16 cellular contexts compared by ENCODE assay signal in the genomic region with DNA sequence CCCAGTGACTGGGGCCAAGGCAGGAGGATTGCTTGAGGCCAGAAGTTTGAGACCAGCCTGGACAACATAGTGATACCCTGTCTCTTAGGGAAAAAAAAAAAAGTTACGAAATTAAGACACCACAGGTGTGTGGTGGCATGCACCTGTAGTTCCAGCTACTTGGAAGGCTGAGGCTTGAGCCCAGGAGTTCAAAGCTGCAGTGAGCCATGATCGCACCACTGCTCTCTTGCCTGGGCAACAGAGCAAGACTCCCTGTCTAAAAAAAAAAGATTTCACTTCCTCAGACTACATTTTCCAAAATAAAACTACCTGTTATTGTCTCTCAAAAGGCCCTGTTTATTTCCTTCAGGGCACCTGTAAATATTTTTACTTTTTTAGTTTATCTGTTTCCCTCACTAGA. TPM values are rescaled to one million over a fixed set of nuclear protein-coding genes. Genes with fewer than 3 reads are reported as not detected.
DNase-seq lines count a peak whose midpoint lies in the region; ATAC-seq and TF ChIP-seq lines count a peak whose summit lies in the region.
"Had no signal": no experiment of that assay in that cellular context is flagged by ENCODE, and none has a peak within 500 bp of the region (broad histone marks: within the 10 kb centered on the region; RNA-seq: fewer than 3 reads in every experiment).

No MANE protein-coding gene starts in this region.

- H3K27ac ChIP-seq in left ventricle myocardium inferior (replicated peaks): peak overlapping the region; percentile 57
- no peak overlapping the region for H3K27ac ChIP-seq in right atrium auricular region

- peaks cover 20% of the 10 kb centered on the region for H3K4me1 Mint-ChIP-seq in activated CD8-positive, alpha-beta T cell treated with anti-CD3 and anti-CD28 coated beads for 36 hours (ENCODE audit: low read depth)
- H3K4me1 Mint-ChIP-seq in osteocyte (ENCODE audit: unreplicated experiment) (peaks cover 21% of the 10 kb centered on the region), WTC11 (peaks cover 15% of the 10 kb centered on the region)

- peaks cover 40% of the 10 kb centered on the region for H3K36me3 Mint-ChIP-seq in activated CD8-positive, alpha-beta T cell treated with anti-CD3 and anti-CD28 coated beads for 36 hours (ENCODE audit: low read depth)
- H3K36me3 Mint-ChIP-seq in osteocyte (ENCODE audit: unreplicated experiment) (peaks cover 19% of the 10 kb centered on the region), WTC11 (peaks cover 11% of the 10 kb centered on the region)

- H3K36me3 ChIP-seq in left ventricle myocardium inferior: peaks cover 39% of the 10 kb centered on the region
- H3K36me3 ChIP-seq in right atrium auricular region: peaks cover 33% of the 10 kb centered on the region

- no peak overlapping the region for H3K4me3 Mint-ChIP-seq in activated CD8-positive, alpha-beta T cell treated with anti-CD3 and anti-CD28 coated beads for 36 hours
- H3K4me3 Mint-ChIP-seq in osteocyte (ENCODE audit: unreplicated experiment): no peak overlapping the region
- no peak overlapping the region for H3K4me3 Mint-ChIP-seq in WTC11

- H3K4me3 ChIP-seq in left ventricle myocardium inferior (no peak overlapping the region), right atrium auricular region (no peak overlapping the region)

- H3K4me1 ChIP-seq in left ventricle myocardium inferior: peaks cover 47% of the 10 kb centered on the region
- peaks cover 0 to 35% of the 10 kb centered on the region in 2 donors for H3K4me1 ChIP-seq in right atrium auricular region

- peak overlapping the region; percentile 57 for H3K27ac Mint-ChIP-seq in activated CD8-positive, alpha-beta T cell treated with anti-CD3 and anti-CD28 coated beads for 36 hours
- peak overlapping the region; percentile 60 for H3K27ac Mint-ChIP-seq in osteocyte (ENCODE audit: unreplicated experiment)
- H3K27ac Mint-ChIP-seq in WTC11: no peak overlapping the region

- no peak for ATAC-seq in activated CD8-positive, alpha-beta T cell treated with anti-CD3 and anti-CD28 coated beads for 36 hours
- ATAC-seq in HG03342 (IDR thresholded peaks at IDR 0.05; ENCODE audit: unreplicated experiment) (no peak), WTC11 (no peak)
- ATAC-seq: left cardiac atrium had no signal

- CTCF ChIA-PET in activated CD8-positive, alpha-beta T cell treated with anti-CD3 and anti-CD28 coated beads for 36 hours (lab: Charles Lee): no interaction called here
- CTCF ChIA-PET in WTC11 (lab: Charles Lee): interaction anchor here (1.4 kb wide), 1 partner anchor 21 kb away, joined by 3 read pairs; no protein-coding TSS in a partner anchor

- in situ Hi-C loops in KBM-7 (cut with MboI; ENCODE audit: low pct_unique_long_range_greater_than_20kb, low sequenced_read_pairs): no loop called here

- H3K9me3 ChIP-seq in left ventricle myocardium inferior (replicated peaks) (no peaks in the 10 kb centered on the region), right atrium auricular region (no peaks in the 10 kb centered on the region)

- DNase-seq in left ventricle myocardium inferior: no peak
- DNase-seq in right atrium auricular region (ENCODE audit: low spot score): no peak
- DNase-seq in activated CD8-positive, alpha-beta T cell treated with anti-CD3 and anti-CD28 coated beads for 36 hours: no peak
- DNase-seq in osteocyte (ENCODE audit: extremely low spot score, unreplicated experiment): no peak
- DNase-seq in LoVo (ENCODE audit: low spot score): no peak
- no peak for DNase-seq in WTC11 (ENCODE audit: low spot score)
- no peak for DNase-seq in KBM-7
- DNase-seq: activated CD4-positive, alpha-beta T cell treated with anti-CD3 and anti-CD28 coated beads for 1 hour; activated T-cell treated with anti-CD3 and anti-CD28 coated beads, Interleukin-2, amount 50 U/mL, for 48 hours; DMS153; hypothalamus; left cardiac atrium; NCI-H2029 treated with DMSO at 0.1 percent for 48 hours; NCI-H526 treated with DMSO at 0.1 percent for 48 hours; trophoblast cell had no signal

- H3K27me3 ChIP-seq in left ventricle myocardium inferior (ENCODE audit: low read depth): no peaks in the 10 kb centered on the region
- no peaks in the 10 kb centered on the region for H3K27me3 ChIP-seq in right atrium auricular region

- intact Hi-C loops in left ventricle myocardium inferior (cut with micrococcal nuclease): no loop called here
- intact Hi-C loops in activated CD8-positive, alpha-beta T cell treated with anti-CD3 and anti-CD28 coated beads for 36 hours (cut with micrococcal nuclease): no loop called here

- H3K27me3 Mint-ChIP-seq in activated CD8-positive, alpha-beta T cell treated with anti-CD3 and anti-CD28 coated beads for 36 hours: no peaks in the 10 kb centered on the region
- H3K27me3 Mint-ChIP-seq in osteocyte (ENCODE audit: unreplicated experiment) (no peaks in the 10 kb centered on the region), WTC11 (ENCODE audit: low read depth) (no peaks in the 10 kb centered on the region)

- TF ChIP-seq CTCF in left ventricle myocardium inferior (IDR thresholded peaks at IDR 0.05; ENCODE audit: borderline replicate concordance) (no peak), right atrium auricular region (IDR thresholded peaks at IDR 0.05) (no peak), osteocyte (IDR thresholded peaks at IDR 0.05) (no peak), WTC11 (IDR thresholded peaks at IDR 0.05) (no peak)
- TF ChIP-seq CTCF in activated CD8-positive, alpha-beta T cell treated with anti-CD3 and anti-CD28 coated beads for 36 hours (IDR thresholded peaks at IDR 0.05): no peak

- no peaks in the 10 kb centered on the region for H3K9me3 Mint-ChIP-seq in activated CD8-positive, alpha-beta T cell treated with anti-CD3 and anti-CD28 coated beads for 36 hours
- H3K9me3 Mint-ChIP-seq in osteocyte (ENCODE audit: unreplicated experiment) (no peaks in the 10 kb centered on the region), WTC11 (no peaks in the 10 kb centered on the region)

- POLR2A ChIA-PET in activated CD8-positive, alpha-beta T cell treated with anti-CD3 and anti-CD28 coated beads for 36 hours (lab: Charles Lee): interaction anchor here (0.9 kb wide), 1 partner anchor 10 kb away, joined by 3 read pairs; no protein-coding TSS in a partner anchor
- POLR2A ChIA-PET in WTC11 (lab: Charles Lee): no interaction called here

TF ChIP-seq in WTC11, 78 proteins besides CTCF, POLR2A, EP300 and RAD21 (continues in another document):
- TF ChIP-seq NFYB (CRISPR knock-in tag; conservative IDR thresholded peaks at IDR 0.05; ENCODE audit: low read depth) (no peak), NFE2L1 (CRISPR knock-in tag; IDR thresholded peaks at IDR 0.05) (no peak)
- TF ChIP-seq, protein P1, sequence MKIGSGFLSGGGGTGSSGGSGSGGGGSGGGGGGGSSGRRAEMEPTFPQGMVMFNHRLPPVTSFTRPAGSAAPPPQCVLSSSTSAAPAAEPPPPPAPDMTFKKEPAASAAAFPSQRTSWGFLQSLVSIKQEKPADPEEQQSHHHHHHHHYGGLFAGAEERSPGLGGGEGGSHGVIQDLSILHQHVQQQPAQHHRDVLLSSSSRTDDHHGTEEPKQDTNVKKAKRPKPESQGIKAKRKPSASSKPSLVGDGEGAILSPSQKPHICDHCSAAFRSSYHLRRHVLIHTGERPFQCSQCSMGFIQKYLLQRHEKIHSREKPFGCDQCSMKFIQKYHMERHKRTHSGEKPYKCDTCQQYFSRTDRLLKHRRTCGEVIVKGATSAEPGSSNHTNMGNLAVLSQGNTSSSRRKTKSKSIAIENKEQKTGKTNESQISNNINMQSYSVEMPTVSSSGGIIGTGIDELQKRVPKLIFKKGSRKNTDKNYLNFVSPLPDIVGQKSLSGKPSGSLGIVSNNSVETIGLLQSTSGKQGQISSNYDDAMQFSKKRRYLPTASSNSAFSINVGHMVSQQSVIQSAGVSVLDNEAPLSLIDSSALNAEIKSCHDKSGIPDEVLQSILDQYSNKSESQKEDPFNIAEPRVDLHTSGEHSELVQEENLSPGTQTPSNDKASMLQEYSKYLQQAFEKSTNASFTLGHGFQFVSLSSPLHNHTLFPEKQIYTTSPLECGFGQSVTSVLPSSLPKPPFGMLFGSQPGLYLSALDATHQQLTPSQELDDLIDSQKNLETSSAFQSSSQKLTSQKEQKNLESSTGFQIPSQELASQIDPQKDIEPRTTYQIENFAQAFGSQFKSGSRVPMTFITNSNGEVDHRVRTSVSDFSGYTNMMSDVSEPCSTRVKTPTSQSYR (CRISPR knock-in tag; IDR thresholded peaks at IDR 0.05): no peak

RNA-seq across cellular contexts. Expression of a gene that starts 4.7 kb away (rescaled TPM):
- total RNA-seq in left ventricle myocardium inferior (69.8 TPM), right atrium auricular region (10 to 100 TPM; 50.5 to 74.7 TPM), osteocyte (42.0 and 45.0 TPM in 2 replicates), WTC11 (2021) (17.8 to 24.7 TPM (median 20.4 TPM) in 3 replicates)
- total RNA-seq in activated CD8-positive, alpha-beta T cell treated with anti-CD3 and anti-CD28 coated beads for 36 hours: 10 to 100 TPM; 41.2 to 44.4 TPM

RNA-seq across cellular contexts. Expression of a gene that starts 7.3 kb away (rescaled TPM):
- total RNA-seq in left ventricle myocardium inferior (53.6 TPM), right atrium auricular region (10 to 100 TPM; 55.3 to 59.9 TPM), osteocyte (46.5 and 48.2 TPM in 2 replicates), WTC11 (2021) (49.1 to 56.3 TPM (median 49.3 TPM) in 3 replicates)
- 10 to 100 TPM; 43.8 to 46.2 TPM for total RNA-seq in activated CD8-positive, alpha-beta T cell treated with anti-CD3 and anti-CD28 coated beads for 36 hours

RNA-seq across cellular contexts. Expression of a gene that starts 59.8 kb away (rescaled TPM):
- total RNA-seq in left ventricle myocardium inferior (7.1 TPM), right atrium auricular region (1 to 10 TPM; 4.9 to 7.9 TPM), osteocyte (5.0 and 7.1 TPM in 2 replicates), WTC11 (2021) (1.7 to 2.3 TPM (median 2.0 TPM) in 3 replicates)
- 1 to 10 TPM; 1.2 to 1.5 TPM for total RNA-seq in activated CD8-positive, alpha-beta T cell treated with anti-CD3 and anti-CD28 coated beads for 36 hours
